Comparison of ENCODE assay signal across 1 cellular context in the genomic region with DNA sequence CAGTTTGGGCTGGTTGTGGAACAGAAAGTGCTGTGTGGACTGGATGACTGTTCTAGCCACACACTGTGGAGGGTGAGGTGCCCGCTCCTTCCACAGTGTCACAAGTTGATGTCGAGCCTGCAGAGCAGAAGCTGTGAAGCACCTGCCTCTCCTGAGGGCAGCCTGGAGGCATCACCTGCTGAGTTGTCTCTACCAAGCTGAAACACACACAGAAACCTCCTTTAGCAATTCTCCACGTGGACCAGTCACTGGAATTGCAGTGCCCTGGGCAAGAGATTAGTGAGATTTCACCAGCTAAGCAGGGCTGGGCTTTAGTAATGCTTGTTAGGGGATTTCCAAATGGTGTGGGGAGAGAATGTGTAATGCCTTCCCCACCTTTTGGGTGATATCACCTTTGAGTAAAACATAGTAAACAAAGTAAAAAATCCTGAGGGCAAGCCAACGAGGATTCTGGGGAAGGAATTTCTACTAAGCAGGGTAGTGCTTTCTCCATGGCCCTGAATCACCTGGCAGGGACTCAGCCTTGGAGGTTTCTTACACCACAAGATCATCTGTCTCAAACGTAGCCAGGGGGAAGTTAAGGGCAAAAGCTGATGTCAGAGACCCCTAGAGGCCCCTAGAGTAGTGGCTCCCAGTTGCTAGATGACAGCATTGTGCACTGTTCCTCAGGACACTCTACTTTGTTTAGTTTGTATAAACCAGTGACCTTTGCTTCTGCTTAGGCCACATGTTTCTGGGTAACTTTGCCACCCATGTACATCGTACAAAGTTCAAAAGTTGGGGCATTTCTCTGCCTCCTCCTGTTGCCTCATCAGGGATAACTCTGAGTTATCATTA.
A peak's percentile ranks its signal among the peaks of the same experiment; 100 is the strongest.
TF ChIP-seq lines count a peak whose summit lies in the region.

No MANE protein-coding gene starts in this region.

TF ChIP-seq in GM12878, 131 proteins besides CTCF, POLR2A, EP300 and RAD21 (continued from another document and continues in another):
- TF ChIP-seq, protein P1, sequence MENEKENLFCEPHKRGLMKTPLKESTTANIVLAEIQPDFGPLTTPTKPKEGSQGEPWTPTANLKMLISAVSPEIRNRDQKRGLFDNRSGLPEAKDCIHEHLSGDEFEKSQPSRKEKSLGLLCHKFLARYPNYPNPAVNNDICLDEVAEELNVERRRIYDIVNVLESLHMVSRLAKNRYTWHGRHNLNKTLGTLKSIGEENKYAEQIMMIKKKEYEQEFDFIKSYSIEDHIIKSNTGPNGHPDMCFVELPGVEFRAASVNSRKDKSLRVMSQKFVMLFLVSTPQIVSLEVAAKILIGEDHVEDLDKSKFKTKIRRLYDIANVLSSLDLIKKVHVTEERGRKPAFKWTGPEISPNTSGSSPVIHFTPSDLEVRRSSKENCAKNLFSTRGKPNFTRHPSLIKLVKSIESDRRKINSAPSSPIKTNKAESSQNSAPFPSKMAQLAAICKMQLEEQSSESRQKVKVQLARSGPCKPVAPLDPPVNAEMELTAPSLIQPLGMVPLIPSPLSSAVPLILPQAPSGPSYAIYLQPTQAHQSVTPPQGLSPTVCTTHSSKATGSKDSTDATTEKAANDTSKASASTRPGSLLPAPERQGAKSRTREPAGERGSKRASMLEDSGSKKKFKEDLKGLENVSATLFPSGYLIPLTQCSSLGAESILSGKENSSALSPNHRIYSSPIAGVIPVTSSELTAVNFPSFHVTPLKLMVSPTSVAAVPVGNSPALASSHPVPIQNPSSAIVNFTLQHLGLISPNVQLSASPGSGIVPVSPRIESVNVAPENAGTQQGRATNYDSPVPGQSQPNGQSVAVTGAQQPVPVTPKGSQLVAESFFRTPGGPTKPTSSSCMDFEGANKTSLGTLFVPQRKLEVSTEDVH (IDR thresholded peaks at IDR 0.05; ENCODE audit: low read depth, partially characterized antibody) = no peak
- TF ChIP-seq IKZF2 (IDR thresholded peaks at IDR 0.05) (no peak; a peak in 1 of 4 replicates), GATAD2B (conservative IDR thresholded peaks at IDR 0.05; ENCODE audit: low read depth) (0 out of 2 replicates have a peak, but pooled peaks have one; percentile 28), SMC3 (IDR thresholded peaks at IDR 0.05; ENCODE audit: borderline replicate concordance, low read length) (no peak), RELA (IDR thresholded peaks at IDR 0.05; ENCODE audit: borderline replicate concordance, partially characterized antibody) (no peak), KAT2A (conservative IDR thresholded peaks at IDR 0.05; ENCODE audit: control insufficient read depth, low read depth, low read length) (no peak), JUND (IDR thresholded peaks at IDR 0.05; ENCODE audit: low read depth, low read length) (no peak), BACH1 (IDR thresholded peaks at IDR 0.05; ENCODE audit: borderline replicate concordance) (no peak), HDAC6 (IDR thresholded peaks at IDR 0.05; ENCODE audit: unreplicated experiment) (no peak), ZSCAN29 (IDR thresholded peaks at IDR 0.05) (no peak), TCF7 (IDR thresholded peaks at IDR 0.05; ENCODE audit: borderline replicate concordance) (no peak), IKZF1 (conservative IDR thresholded peaks at IDR 0.05) (peak; percentile 59; the same call in 1 of the 2 replicates), RAD51 (IDR thresholded peaks at IDR 0.05) (no peak), ZNF24 (IDR thresholded peaks at IDR 0.05) (no peak), TCF3 (IDR thresholded peaks at IDR 0.05; ENCODE audit: borderline replicate concordance, insufficient read depth, low read depth, low read length) (no peak), BMI1 (IDR thresholded peaks at IDR 0.05; ENCODE audit: borderline replicate concordance) (no peak), PAX5 (IDR thresholded peaks at IDR 0.05; ENCODE audit: borderline replicate concordance, low read depth, low read length) (peak; percentile 32; the same call in 1 of the 2 replicates), MYB (IDR thresholded peaks at IDR 0.05; ENCODE audit: borderline replicate concordance, low read depth, low read length) (no peak), WRNIP1 (IDR thresholded peaks at IDR 0.05; ENCODE audit: borderline replicate concordance, low read depth, low read length) (no peak), STAT3 (IDR thresholded peaks at IDR 0.05; ENCODE audit: low read depth, low read length) (no peak), CHD1 (IDR thresholded peaks at IDR 0.05; ENCODE audit: low read depth, low read length) (no peak), HDAC2 (IDR thresholded peaks at IDR 0.05) (no peak), MTA3 (IDR thresholded peaks at IDR 0.05; ENCODE audit: borderline replicate concordance, low read length) (no peak; the same call in 1 of the 2 replicates), RUNX3 (IDR thresholded peaks at IDR 0.05; ENCODE audit: low read length) (0 out of 2 replicates have a peak, but pooled peaks have one; percentile 16), CBFB (IDR thresholded peaks at IDR 0.05; ENCODE audit: low read depth) (no peak), ESRRA (IDR thresholded peaks at IDR 0.05; ENCODE audit: low read length) (no peak), MEF2A (IDR thresholded peaks at IDR 0.05; ENCODE audit: insufficient read depth, low read depth, low read length) (no peak), RCOR1 (conservative IDR thresholded peaks at IDR 0.05; ENCODE audit: low read depth, low read length) (no peak), NR2C1 (IDR thresholded peaks at IDR 0.05) (no peak), ATF7 (IDR thresholded peaks at IDR 0.05; ENCODE audit: low read depth) (peak; percentile 35; the same call in 1 of the 2 replicates), DPF2 (IDR thresholded peaks at IDR 0.05) (peak; percentile 68)
- TF ChIP-seq, protein P2, sequence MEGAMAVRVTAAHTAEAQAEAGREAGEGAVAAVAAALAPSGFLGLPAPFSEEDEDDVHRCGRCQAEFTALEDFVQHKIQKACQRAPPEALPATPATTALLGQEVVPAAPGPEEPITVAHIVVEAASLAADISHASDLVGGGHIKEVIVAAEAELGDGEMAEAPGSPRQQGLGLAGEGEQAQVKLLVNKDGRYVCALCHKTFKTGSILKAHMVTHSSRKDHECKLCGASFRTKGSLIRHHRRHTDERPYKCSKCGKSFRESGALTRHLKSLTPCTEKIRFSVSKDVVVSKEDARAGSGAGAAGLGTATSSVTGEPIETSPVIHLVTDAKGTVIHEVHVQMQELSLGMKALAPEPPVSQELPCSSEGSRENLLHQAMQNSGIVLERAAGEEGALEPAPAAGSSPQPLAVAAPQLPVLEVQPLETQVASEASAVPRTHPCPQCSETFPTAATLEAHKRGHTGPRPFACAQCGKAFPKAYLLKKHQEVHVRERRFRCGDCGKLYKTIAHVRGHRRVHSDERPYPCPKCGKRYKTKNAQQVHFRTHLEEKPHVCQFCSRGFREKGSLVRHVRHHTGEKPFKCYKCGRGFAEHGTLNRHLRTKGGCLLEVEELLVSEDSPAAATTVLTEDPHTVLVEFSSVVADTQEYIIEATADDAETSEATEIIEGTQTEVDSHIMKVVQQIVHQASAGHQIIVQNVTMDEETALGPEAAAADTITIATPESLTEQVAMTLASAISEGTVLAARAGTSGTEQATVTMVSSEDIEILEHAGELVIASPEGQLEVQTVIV (IDR thresholded peaks at IDR 0.05; ENCODE audit: borderline replicate concordance, partially characterized antibody) = no peak
- TF ChIP-seq, protein P3, sequence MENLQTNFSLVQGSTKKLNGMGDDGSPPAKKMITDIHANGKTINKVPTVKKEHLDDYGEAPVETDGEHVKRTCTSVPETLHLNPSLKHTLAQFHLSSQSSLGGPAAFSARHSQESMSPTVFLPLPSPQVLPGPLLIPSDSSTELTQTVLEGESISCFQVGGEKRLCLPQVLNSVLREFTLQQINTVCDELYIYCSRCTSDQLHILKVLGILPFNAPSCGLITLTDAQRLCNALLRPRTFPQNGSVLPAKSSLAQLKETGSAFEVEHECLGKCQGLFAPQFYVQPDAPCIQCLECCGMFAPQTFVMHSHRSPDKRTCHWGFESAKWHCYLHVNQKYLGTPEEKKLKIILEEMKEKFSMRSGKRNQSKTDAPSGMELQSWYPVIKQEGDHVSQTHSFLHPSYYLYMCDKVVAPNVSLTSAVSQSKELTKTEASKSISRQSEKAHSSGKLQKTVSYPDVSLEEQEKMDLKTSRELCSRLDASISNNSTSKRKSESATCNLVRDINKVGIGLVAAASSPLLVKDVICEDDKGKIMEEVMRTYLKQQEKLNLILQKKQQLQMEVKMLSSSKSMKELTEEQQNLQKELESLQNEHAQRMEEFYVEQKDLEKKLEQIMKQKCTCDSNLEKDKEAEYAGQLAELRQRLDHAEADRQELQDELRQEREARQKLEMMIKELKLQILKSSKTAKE (IDR thresholded peaks at IDR 0.05; ENCODE audit: low read depth, poor library complexity, severe bottlenecking) = no peak
- TF ChIP-seq, protein P4, sequence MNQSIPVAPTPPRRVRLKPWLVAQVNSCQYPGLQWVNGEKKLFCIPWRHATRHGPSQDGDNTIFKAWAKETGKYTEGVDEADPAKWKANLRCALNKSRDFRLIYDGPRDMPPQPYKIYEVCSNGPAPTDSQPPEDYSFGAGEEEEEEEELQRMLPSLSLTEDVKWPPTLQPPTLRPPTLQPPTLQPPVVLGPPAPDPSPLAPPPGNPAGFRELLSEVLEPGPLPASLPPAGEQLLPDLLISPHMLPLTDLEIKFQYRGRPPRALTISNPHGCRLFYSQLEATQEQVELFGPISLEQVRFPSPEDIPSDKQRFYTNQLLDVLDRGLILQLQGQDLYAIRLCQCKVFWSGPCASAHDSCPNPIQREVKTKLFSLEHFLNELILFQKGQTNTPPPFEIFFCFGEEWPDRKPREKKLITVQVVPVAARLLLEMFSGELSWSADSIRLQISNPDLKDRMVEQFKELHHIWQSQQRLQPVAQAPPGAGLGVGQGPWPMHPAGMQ (IDR thresholded peaks at IDR 0.05; ENCODE audit: borderline replicate concordance) = no peak
- TF ChIP-seq, protein P5, sequence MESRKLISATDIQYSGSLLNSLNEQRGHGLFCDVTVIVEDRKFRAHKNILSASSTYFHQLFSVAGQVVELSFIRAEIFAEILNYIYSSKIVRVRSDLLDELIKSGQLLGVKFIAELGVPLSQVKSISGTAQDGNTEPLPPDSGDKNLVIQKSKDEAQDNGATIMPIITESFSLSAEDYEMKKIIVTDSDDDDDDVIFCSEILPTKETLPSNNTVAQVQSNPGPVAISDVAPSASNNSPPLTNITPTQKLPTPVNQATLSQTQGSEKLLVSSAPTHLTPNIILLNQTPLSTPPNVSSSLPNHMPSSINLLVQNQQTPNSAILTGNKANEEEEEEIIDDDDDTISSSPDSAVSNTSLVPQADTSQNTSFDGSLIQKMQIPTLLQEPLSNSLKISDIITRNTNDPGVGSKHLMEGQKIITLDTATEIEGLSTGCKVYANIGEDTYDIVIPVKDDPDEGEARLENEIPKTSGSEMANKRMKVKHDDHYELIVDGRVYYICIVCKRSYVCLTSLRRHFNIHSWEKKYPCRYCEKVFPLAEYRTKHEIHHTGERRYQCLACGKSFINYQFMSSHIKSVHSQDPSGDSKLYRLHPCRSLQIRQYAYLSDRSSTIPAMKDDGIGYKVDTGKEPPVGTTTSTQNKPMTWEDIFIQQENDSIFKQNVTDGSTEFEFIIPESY (IDR thresholded peaks at IDR 0.05) = no peak
- TF ChIP-seq, protein P6, sequence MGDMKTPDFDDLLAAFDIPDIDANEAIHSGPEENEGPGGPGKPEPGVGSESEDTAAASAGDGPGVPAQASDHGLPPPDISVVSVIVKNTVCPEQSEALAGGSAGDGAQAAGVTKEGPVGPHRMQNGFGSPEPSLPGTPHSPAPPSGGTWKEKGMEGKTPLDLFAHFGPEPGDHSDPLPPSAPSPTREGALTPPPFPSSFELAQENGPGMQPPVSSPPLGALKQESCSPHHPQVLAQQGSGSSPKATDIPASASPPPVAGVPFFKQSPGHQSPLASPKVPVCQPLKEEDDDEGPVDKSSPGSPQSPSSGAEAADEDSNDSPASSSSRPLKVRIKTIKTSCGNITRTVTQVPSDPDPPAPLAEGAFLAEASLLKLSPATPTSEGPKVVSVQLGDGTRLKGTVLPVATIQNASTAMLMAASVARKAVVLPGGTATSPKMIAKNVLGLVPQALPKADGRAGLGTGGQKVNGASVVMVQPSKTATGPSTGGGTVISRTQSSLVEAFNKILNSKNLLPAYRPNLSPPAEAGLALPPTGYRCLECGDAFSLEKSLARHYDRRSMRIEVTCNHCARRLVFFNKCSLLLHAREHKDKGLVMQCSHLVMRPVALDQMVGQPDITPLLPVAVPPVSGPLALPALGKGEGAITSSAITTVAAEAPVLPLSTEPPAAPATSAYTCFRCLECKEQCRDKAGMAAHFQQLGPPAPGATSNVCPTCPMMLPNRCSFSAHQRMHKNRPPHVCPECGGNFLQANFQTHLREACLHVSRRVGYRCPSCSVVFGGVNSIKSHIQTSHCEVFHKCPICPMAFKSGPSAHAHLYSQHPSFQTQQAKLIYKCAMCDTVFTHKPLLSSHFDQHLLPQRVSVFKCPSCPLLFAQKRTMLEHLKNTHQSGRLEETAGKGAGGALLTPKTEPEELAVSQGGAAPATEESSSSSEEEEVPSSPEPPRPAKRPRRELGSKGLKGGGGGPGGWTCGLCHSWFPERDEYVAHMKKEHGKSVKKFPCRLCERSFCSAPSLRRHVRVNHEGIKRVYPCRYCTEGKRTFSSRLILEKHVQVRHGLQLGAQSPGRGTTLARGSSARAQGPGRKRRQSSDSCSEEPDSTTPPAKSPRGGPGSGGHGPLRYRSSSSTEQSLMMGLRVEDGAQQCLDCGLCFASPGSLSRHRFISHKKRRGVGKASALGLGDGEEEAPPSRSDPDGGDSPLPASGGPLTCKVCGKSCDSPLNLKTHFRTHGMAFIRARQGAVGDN (IDR thresholded peaks at IDR 0.05) = peak; percentile 33; the same call in 1 of the 2 replicates
- TF ChIP-seq, protein P7, sequence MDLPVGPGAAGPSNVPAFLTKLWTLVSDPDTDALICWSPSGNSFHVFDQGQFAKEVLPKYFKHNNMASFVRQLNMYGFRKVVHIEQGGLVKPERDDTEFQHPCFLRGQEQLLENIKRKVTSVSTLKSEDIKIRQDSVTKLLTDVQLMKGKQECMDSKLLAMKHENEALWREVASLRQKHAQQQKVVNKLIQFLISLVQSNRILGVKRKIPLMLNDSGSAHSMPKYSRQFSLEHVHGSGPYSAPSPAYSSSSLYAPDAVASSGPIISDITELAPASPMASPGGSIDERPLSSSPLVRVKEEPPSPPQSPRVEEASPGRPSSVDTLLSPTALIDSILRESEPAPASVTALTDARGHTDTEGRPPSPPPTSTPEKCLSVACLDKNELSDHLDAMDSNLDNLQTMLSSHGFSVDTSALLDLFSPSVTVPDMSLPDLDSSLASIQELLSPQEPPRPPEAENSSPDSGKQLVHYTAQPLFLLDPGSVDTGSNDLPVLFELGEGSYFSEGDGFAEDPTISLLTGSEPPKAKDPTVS (IDR thresholded peaks at IDR 0.05; ENCODE audit: low read depth, low read length) = no peak
- TF ChIP-seq, protein P8, sequence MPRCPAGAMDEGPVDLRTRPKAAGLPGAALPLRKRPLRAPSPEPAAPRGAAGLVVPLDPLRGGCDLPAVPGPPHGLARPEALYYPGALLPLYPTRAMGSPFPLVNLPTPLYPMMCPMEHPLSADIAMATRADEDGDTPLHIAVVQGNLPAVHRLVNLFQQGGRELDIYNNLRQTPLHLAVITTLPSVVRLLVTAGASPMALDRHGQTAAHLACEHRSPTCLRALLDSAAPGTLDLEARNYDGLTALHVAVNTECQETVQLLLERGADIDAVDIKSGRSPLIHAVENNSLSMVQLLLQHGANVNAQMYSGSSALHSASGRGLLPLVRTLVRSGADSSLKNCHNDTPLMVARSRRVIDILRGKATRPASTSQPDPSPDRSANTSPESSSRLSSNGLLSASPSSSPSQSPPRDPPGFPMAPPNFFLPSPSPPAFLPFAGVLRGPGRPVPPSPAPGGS (IDR thresholded peaks at IDR 0.05; ENCODE audit: borderline replicate concordance, insufficient read depth, low read depth, low read length, poor library complexity, severe bottlenecking) = no peak
